ENCODE assay signal across 13 cellular contexts in the genomic region with DNA sequence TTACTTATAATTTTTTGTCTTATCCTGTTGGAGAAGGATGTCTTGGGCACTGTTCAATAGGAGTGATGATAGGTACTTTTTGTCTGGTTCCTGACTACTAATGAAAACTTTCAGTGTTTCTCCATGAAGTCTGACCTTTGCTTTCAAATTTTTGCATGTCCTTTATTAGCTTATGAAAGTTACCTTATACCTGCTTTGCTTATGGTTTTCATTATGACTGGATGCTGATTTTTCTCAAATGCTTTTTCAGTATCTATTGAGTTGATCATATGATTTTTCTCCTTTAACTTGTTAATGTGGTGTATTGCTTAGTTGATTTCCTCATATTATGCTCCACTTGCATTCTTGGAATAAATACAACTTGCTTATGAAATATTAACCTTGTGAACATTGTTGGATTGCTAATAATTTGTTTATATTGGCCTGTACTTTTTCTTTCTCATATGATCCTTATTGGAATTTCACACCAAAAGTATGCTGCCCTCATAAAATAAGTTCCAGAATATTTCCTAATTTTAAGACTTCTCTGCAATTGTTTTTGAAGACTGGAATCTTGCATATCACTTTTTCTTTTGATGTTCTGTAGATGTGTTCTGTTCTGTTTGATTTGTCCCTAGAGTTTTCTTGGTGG.
A peak's percentile ranks its signal among the peaks of the same experiment; 100 is the strongest.
DNase-seq lines count a peak whose midpoint lies in the region; ATAC-seq and TF ChIP-seq lines count a peak whose summit lies in the region.
"Had no signal": no experiment of that assay in that cellular context is flagged by ENCODE, and none has a peak within 500 bp of the region (broad histone marks: within the 10 kb centered on the region; RNA-seq: fewer than 3 reads in every experiment).

No MANE protein-coding gene starts in this region.

- no peak for TF ChIP-seq POLR2A in erythroblast (IDR thresholded peaks at IDR 0.05; ENCODE audit: low read length)

- DNase-seq in GM12865 (ENCODE audit: low read depth) (peak; percentile 39), fibroblast of gingiva (ENCODE audit: low read depth) (peak; percentile 63), erythroblast (lab: John Stamatoyannopoulos, UW) (no peak), NCI-H1694 treated with DMSO at 0.1 percent for 48 hours (lab: John Stamatoyannopoulos, UW) (no peak), SIG-M5 (lab: John Stamatoyannopoulos, UW) (no peak)
- no peak for DNase-seq in effector CD8-positive, alpha-beta T cell (lab: John Stamatoyannopoulos, UW)
- DNase-seq: activated naive CD4-positive, alpha-beta T cell treated with anti-CD3 and anti-CD28 coated beads for 36 hours; effector memory CD8-positive, alpha-beta T cell; stimulated activated CD4-positive, alpha-beta T cell treated with anti-CD3 and anti-CD28 coated beads, Interleukin-12 subunit alpha, Interleukin-12 subunit beta, amount 100 ng/mL, for 4 hours; WERI-Rb-1 had no signal

- ATAC-seq in GM21447 (IDR thresholded peaks at IDR 0.05; ENCODE audit: unreplicated experiment) (peak; percentile 66), HG03175 (IDR thresholded peaks at IDR 0.05; ENCODE audit: unreplicated experiment) (peak; percentile 78)
- ATAC-seq: effector memory CD8-positive, alpha-beta T cell; SK-N-SH treated with all-trans-retinoic acid at 6 μM for 48 hours had no signal

- TF ChIP-seq CTCF in GM12865 (IDR thresholded peaks at IDR 0.05; ENCODE audit: insufficient read depth, low read depth, low read length, missing control alignments), result no peak

- no peak overlapping the region for H3K4me3 ChIP-seq in GM12865 (ENCODE audit: low read depth, low read length)

Comparison
In these comparisons a context has a peak if more than half of its experiments do, and no peak if none do; other contexts are left out.
1. DNase-seq: peak in GM12865 (single experiment) and fibroblast of gingiva (single experiment); none in erythroblast (0 of 2), effector CD8-positive, alpha-beta T cell (single experiment), NCI-H1694 treated with DMSO at 0.1 percent for 48 hours (single experiment) and SIG-M5 (single experiment).